Comparison of ENCODE assay signal across 8 cellular contexts in genomic region chrX:129930941-129931410, GRCh38. TPM values are rescaled to one million over a fixed set of nuclear protein-coding genes. Genes with fewer than 3 reads are reported as not detected.
DNase-seq lines count a peak whose midpoint lies in the region; ATAC-seq, FAIRE-seq and TF ChIP-seq lines count a peak whose summit lies in the region.

No MANE protein-coding gene starts in this region.

- H3K4me1 ChIP-seq in BLaER1 treated with 17β-estradiol and CSF1 and Interleukin-3, amounts not matched to agents 10 nM and 100 nM: peaks cover 0 to 3% (median 0%) of the 10 kb centered on the region in 10 experiments; a peak in 4 of 20 replicates
- 0 out of 2 replicates have a peak, but pooled peaks cover 2% of the 10 kb centered on the region for H3K4me1 ChIP-seq in H9 (ENCODE audit: insufficient read depth, low read length)
- H3K4me1 ChIP-seq in adipocyte (ENCODE audit: control insufficient read depth, insufficient read depth, low read length): no peaks in the 10 kb centered on the region
- H3K4me1 ChIP-seq in kidney (ENCODE audit: control insufficient read depth in 1 of 2, insufficient read depth in 1 of 2, low read depth in 1 of 2, low read length in 2 of 2): no peaks in the 10 kb centered on the region
- peaks cover 0 to 5% (median 0%) of the 10 kb centered on the region in 4 donors for H3K4me1 ChIP-seq in tibial nerve

- H3K23ac ChIP-seq in H9 (ENCODE audit: insufficient read length, low read depth, low read length): no peak overlapping the region

- H3K4me1 Mint-ChIP-seq in H9: peaks cover 6 to 14% of the 10 kb centered on the region in 2 experiments

- ATAC-seq in GM21717 (IDR thresholded peaks at IDR 0.05; ENCODE audit: unreplicated experiment): no peak
- ATAC-seq in HG03432 (IDR thresholded peaks at IDR 0.05; ENCODE audit: unreplicated experiment): no peak

- H2BK5ac ChIP-seq in H9 (ENCODE audit: insufficient read length, low read length): no peak overlapping the region

- H3K27ac Mint-ChIP-seq in H9: peak overlapping the region; percentile 92 to 97 (median 96)

- H3K27ac ChIP-seq in BLaER1 treated with 17β-estradiol and CSF1 and Interleukin-3, amounts not matched to agents 10 nM and 100 nM: peak overlapping the region in 7 of 11 experiments; percentile 28 to 88 (median 58); a peak in 10 of 22 replicates
- no peak overlapping the region for H3K27ac ChIP-seq in H9 (ENCODE audit: insufficient read length, low read depth, low read length)
- H3K27ac ChIP-seq in kidney (ENCODE audit: low read depth in 2 of 2, low read length in 2 of 2): peak overlapping the region; percentile 67 to 77
- H3K27ac ChIP-seq in tibial nerve: peak overlapping the region; percentile 78 to 93 (median 86)

- no peak overlapping the region for H3K56ac ChIP-seq in H9 (ENCODE audit: insufficient read length, low read depth, low read length)

- no peak overlapping the region for H2AK5ac ChIP-seq in H9 (ENCODE audit: insufficient read length, low read length)

- H3K9me3 ChIP-seq in BLaER1 treated with 17β-estradiol and CSF1 and Interleukin-3, amounts not matched to agents 10 nM and 100 nM (replicated peaks in 1 of 11): peaks cover 0 to 8% (median 7%) of the 10 kb centered on the region in 11 experiments; a peak in 8 of 22 replicates
- H3K9me3 ChIP-seq in H9 (ENCODE audit: control insufficient read depth, low read depth, low read length) (peaks cover 13% of the 10 kb centered on the region), adipocyte (ENCODE audit: control insufficient read depth, low read length) (peaks cover 10% of the 10 kb centered on the region), kidney (ENCODE audit: control insufficient read depth in 1 of 2, low read length in 2 of 2) (no peaks in the 10 kb centered on the region), tibial nerve (no peaks in the 10 kb centered on the region)

- peaks cover 35% of the 10 kb centered on the region for H3K27me3 Mint-ChIP-seq in H9 (ENCODE audit: low read depth)

- TF ChIP-seq EP300 in tibial nerve (IDR thresholded peaks at IDR 0.05): no peak

- H3K23me2 ChIP-seq in H9 (ENCODE audit: insufficient read length, low read depth, low read length, poor library complexity, severe bottlenecking): peaks cover 3% of the 10 kb centered on the region

- peak overlapping the region; percentile 4 to 74 (median 65); a peak in 21 of 22 replicates for H3K4me2 ChIP-seq in BLaER1 treated with 17β-estradiol and CSF1 and Interleukin-3, amounts not matched to agents 10 nM and 100 nM
- peak overlapping the region; percentile 82 for H3K4me2 ChIP-seq in H9 (ENCODE audit: insufficient read depth, insufficient read length, low read length)

- H4K91ac ChIP-seq in H9 (ENCODE audit: insufficient read length, low read depth, low read length): no peak overlapping the region

- no peak overlapping the region for H2BK15ac ChIP-seq in H9 (ENCODE audit: low read depth, low read length)

- H3K36me3 ChIP-seq in BLaER1 treated with 17β-estradiol and CSF1 and Interleukin-3, amounts not matched to agents 10 nM and 100 nM: peaks cover 12 to 39% (median 29%) of the 10 kb centered on the region in 11 experiments; a peak in 19 of 22 replicates
- H3K36me3 ChIP-seq in adipocyte (ENCODE audit: control insufficient read depth, insufficient read depth, low read length, severe bottlenecking) (peaks cover 28% of the 10 kb centered on the region), kidney (ENCODE audit: control insufficient read depth in 1 of 2, insufficient read depth in 2 of 2, low read length in 2 of 2) (peaks cover 0 to 3% of the 10 kb centered on the region in 2 donors), tibial nerve (peaks cover 0 to 31% (median 0%) of the 10 kb centered on the region in 3 donors)

- TF ChIP-seq CTCF in H9 (conservative IDR thresholded peaks at IDR 0.05): no peak
- TF ChIP-seq CTCF in kidney (IDR thresholded peaks at IDR 0.05; ENCODE audit: borderline replicate concordance, extremely low read depth, insufficient read depth): no peak
- TF ChIP-seq CTCF in tibial nerve (IDR thresholded peaks at IDR 0.05): no peak

- intact Hi-C loops in kidney (cut with DNase I): no loop called here

- no peak overlapping the region for H2BK120ac ChIP-seq in H9 (ENCODE audit: low read depth, low read length, poor library complexity, severe bottlenecking)

- no peak overlapping the region for H3K4ac ChIP-seq in H9 (ENCODE audit: low read depth, low read length)

- TF ChIP-seq POLR2A in tibial nerve (IDR thresholded peaks at IDR 0.05): no peak

- H3K14ac ChIP-seq in H9 (ENCODE audit: insufficient read depth, low read length): no peak overlapping the region

- no peak overlapping the region for H2AFZ ChIP-seq in H9 (ENCODE audit: low read length)

- peaks cover 0 to 10% (median 3%) of the 10 kb centered on the region in 11 experiments; a peak in 6 of 22 replicates for H4K20me1 ChIP-seq in BLaER1 treated with 17β-estradiol and CSF1 and Interleukin-3, amounts not matched to agents 10 nM and 100 nM
- H4K20me1 ChIP-seq in H9 (ENCODE audit: control insufficient read depth, insufficient read depth, insufficient read length): no peaks in the 10 kb centered on the region

- no peak overlapping the region for H3T11ph ChIP-seq in H9 (ENCODE audit: low read length)

- FAIRE-seq in kidney (lab: Jason Lieb, UNC): no peak

- no peak overlapping the region for H4K5ac ChIP-seq in H9 (ENCODE audit: insufficient read length, low read depth, low read length)

- H3K18ac ChIP-seq in H9 (ENCODE audit: insufficient read length, low read depth, low read length): peak overlapping the region; percentile 68

- no CpG with 5 or more reads among the region's 13 CpGs for WGBS in H9 (ENCODE audit: extremely low coverage, insufficient read length, low lambda C conversion rate)
- WGBS in tibial nerve, 2 donors: 2 to 22% methylated on average over 10 to 13 of the region's 13 CpGs

- H3K36me3 Mint-ChIP-seq in H9 (ENCODE audit: insufficient read depth in 1 of 3, low read depth in 3 of 3): peaks cover 20 to 40% (median 31%) of the 10 kb centered on the region in 3 experiments; a peak in 6 of 7 replicates

- peak overlapping the region; percentile 86 to 98 for H3K4me3 Mint-ChIP-seq in H9

- H3K9me3 Mint-ChIP-seq in H9: peaks cover 0 to 68% of the 10 kb centered on the region in 2 experiments; a peak in 2 of 5 replicates

- no peak overlapping the region for H2BK20ac ChIP-seq in H9 (ENCODE audit: low read depth, low read length, poor library complexity, severe bottlenecking)

- H3K9ac ChIP-seq in BLaER1 treated with 17β-estradiol and CSF1 and Interleukin-3, amounts not matched to agents 10 nM and 100 nM: peak overlapping the region; percentile 57 to 83 (median 68); a peak in 20 of 22 replicates
- peak overlapping the region; percentile 93 for H3K9ac ChIP-seq in H9 (ENCODE audit: extremely low read depth, insufficient read length, low read length)
- H3K9ac ChIP-seq in adipocyte (ENCODE audit: low read length): peak overlapping the region; percentile 78
- peak overlapping the region in 1 of 2 donors; percentile 26 for H3K9ac ChIP-seq in kidney (ENCODE audit: low read length in 2 of 2)

- DNase-seq in H9 (no peak), adipocyte (ENCODE audit: low read depth) (peak; percentile 20), kidney (no peak), tibial nerve (ENCODE audit: low spot score in 2 of 2) (no peak), DMS153 treated with DMSO at 0.1 percent for 48 hours (lab: John Stamatoyannopoulos, UW; ENCODE audit: unreplicated experiment) (no peak)

- H3K4me3 ChIP-seq in BLaER1 treated with 17β-estradiol and CSF1 and Interleukin-3, amounts not matched to agents 10 nM and 100 nM: peak overlapping the region; percentile 45 to 74 (median 64); a peak in 16 of 20 replicates
- H3K4me3 ChIP-seq in adipocyte (ENCODE audit: low read length): peak overlapping the region; percentile 81
- H3K4me3 ChIP-seq in kidney (ENCODE audit: low read length in 2 of 2): peak overlapping the region; percentile 56 to 60
- peak overlapping the region; percentile 48 to 65 (median 53) for H3K4me3 ChIP-seq in tibial nerve

- no peak overlapping the region for H4K8ac ChIP-seq in H9 (replicated peaks; ENCODE audit: insufficient read length, low read depth, low read length)

- H3K79me1 ChIP-seq in H9 (ENCODE audit: insufficient read depth, low read depth, low read length, poor library complexity, severe bottlenecking): no peaks in the 10 kb centered on the region

- H2BK12ac ChIP-seq in H9 (ENCODE audit: insufficient read length, low read depth, low read length): no peak overlapping the region

- no peaks in the 10 kb centered on the region for H3K79me2 ChIP-seq in H9 (ENCODE audit: insufficient read depth, low read length)

- H3K27me3 ChIP-seq in BLaER1 treated with 17β-estradiol and CSF1 and Interleukin-3, amounts not matched to agents 10 nM and 100 nM: peaks cover 30 to 77% (median 64%) of the 10 kb centered on the region in 11 experiments
- H3K27me3 ChIP-seq in H9 (ENCODE audit: insufficient read depth, low read length) (peaks cover 31% of the 10 kb centered on the region), adipocyte (replicated peaks; ENCODE audit: control insufficient read depth, insufficient read depth, low read length) (no peaks in the 10 kb centered on the region), tibial nerve (no peaks in the 10 kb centered on the region)

RNA-seq across cellular contexts. Expression of gene UTP14A, which starts 25.0 kb away (rescaled TPM):
- total RNA-seq in H9 (2021) (37.0 and 39.0 TPM in 2 replicates), kidney (15.3 TPM), tibial nerve (10 to 100 TPM; 14.9 to 27.6 (median 17.7) TPM)
- 7.7 TPM for polyA plus RNA-seq in kidney (ENCODE audit: insufficient read depth, low read depth, low replicate concordance)

RNA-seq across cellular contexts. Expression of gene BCORL1, which starts 51.5 kb away (rescaled TPM):
- 6.1 TPM in 2 replicates for total RNA-seq in H9 (2021)
- total RNA-seq in kidney: 14.1 TPM
- 3.9 TPM for polyA plus RNA-seq in kidney (ENCODE audit: insufficient read depth, low read depth, low replicate concordance)
- 10 to 100 TPM in 1 of 4 donors, 1 to 10 TPM in 3; 4.7 to 10.0 (median 9.0) TPM for total RNA-seq in tibial nerve
